ENCODE assay signal across 13 cellular contexts in genomic region chr13:104779311-104779710, GRCh38.
DNase-seq lines count a peak whose midpoint lies in the region; ATAC-seq, FAIRE-seq and TF ChIP-seq lines count a peak whose summit lies in the region.
"Had no signal": no experiment of that assay in that cellular context is flagged by ENCODE, and none has a peak within 500 bp of the region (broad histone marks: within the 10 kb centered on the region; RNA-seq: fewer than 3 reads in every experiment).

No MANE protein-coding gene starts in this region.

- H3K4me3 ChIP-seq in astrocyte of the spinal cord (ENCODE audit: low read depth, low read length) = no peak overlapping the region
- peak overlapping the region; percentile 9 for H3K4me3 ChIP-seq in iPS-18a (ENCODE audit: low read length)
- H3K4me3 ChIP-seq in CD8-positive, alpha-beta memory T cell (ENCODE audit: low read length) = no peak overlapping the region
- H3K4me3 ChIP-seq: BLaER1, stomach had no signal

- peaks cover 16% of the 10 kb centered on the region for H3K4me1 ChIP-seq in iPS-18a (ENCODE audit: control insufficient read depth, low read depth, low read length)
- no peaks in the 10 kb centered on the region for H3K4me1 ChIP-seq in CD8-positive, alpha-beta memory T cell (ENCODE audit: insufficient read depth, low read length)
- H3K4me1 ChIP-seq: BLaER1, stomach had no signal

- no peaks in the 10 kb centered on the region for H3K27me3 ChIP-seq in iPS-18a (ENCODE audit: control insufficient read depth, insufficient read depth, low read length)
- H3K27me3 ChIP-seq in CD8-positive, alpha-beta memory T cell (ENCODE audit: insufficient read depth, low read length, poor library complexity, severe bottlenecking) = no peaks in the 10 kb centered on the region
- H3K27me3 ChIP-seq: BLaER1, stomach had no signal

- no peaks in the 10 kb centered on the region for H3K4me1 Mint-ChIP-seq in CD8-positive, alpha-beta memory T cell
- H3K4me1 Mint-ChIP-seq: activated naive CD8-positive, alpha-beta T cell treated with anti-CD3 and anti-CD28 coated beads, Interleukin-2, amount 10 ng/mL, durations not matched to agents 7 days and 5 days had no signal

- H3K9me3 Mint-ChIP-seq in CD8-positive, alpha-beta memory T cell = peaks cover 0 to 5% (median 2%) of the 10 kb centered on the region in 5 donors
- H3K9me3 Mint-ChIP-seq: activated naive CD8-positive, alpha-beta T cell treated with anti-CD3 and anti-CD28 coated beads, Interleukin-2, amount 10 ng/mL, durations not matched to agents 7 days and 5 days had no signal

- DNase-seq in AG08396 (ENCODE audit: low spot score) (peak; percentile 2), M059J (ENCODE audit: low read depth) (peak; percentile 28), astrocyte of the spinal cord (ENCODE audit: low read depth, low spot score) (peak; percentile 73), GM12891 (ENCODE audit: insufficient read length, low spot score) (no peak)
- no peak for DNase-seq in activated naive CD4-positive, alpha-beta T cell treated with anti-CD3 and anti-CD28 coated beads, Interleukin-2, amount 50 U/mL, for 16 hours
- DNase-seq in CD8-positive, alpha-beta memory T cell = no peak
- DNase-seq: activated naive CD8-positive, alpha-beta T cell treated with anti-CD3 and anti-CD28 coated beads, Interleukin-2, amount 10 ng/mL, durations not matched to agents 7 days and 5 days; KBM-7; NCI-H2107; stomach had no signal

- H3K4me3 Mint-ChIP-seq in CD8-positive, alpha-beta memory T cell = no peak overlapping the region
- H3K4me3 Mint-ChIP-seq: activated naive CD8-positive, alpha-beta T cell treated with anti-CD3 and anti-CD28 coated beads, Interleukin-2, amount 10 ng/mL, durations not matched to agents 7 days and 5 days had no signal

- no peak for TF ChIP-seq POLR2A in GM12891 (IDR thresholded peaks at IDR 0.05; ENCODE audit: low read depth, low read length)

- in situ Hi-C loops in astrocyte of the spinal cord (cut with HindIII; ENCODE audit: low sequenced_read_pairs) = no loop called here

- H3K36me3 ChIP-seq in iPS-18a (ENCODE audit: control insufficient read depth, low read depth, low read length) = no peaks in the 10 kb centered on the region
- no peaks in the 10 kb centered on the region for H3K36me3 ChIP-seq in CD8-positive, alpha-beta memory T cell (ENCODE audit: insufficient read depth, low read length)
- H3K36me3 ChIP-seq: BLaER1, stomach had no signal

- no peak overlapping the region for H3K27ac Mint-ChIP-seq in CD8-positive, alpha-beta memory T cell
- H3K27ac Mint-ChIP-seq: activated naive CD8-positive, alpha-beta T cell treated with anti-CD3 and anti-CD28 coated beads, Interleukin-2, amount 10 ng/mL, durations not matched to agents 7 days and 5 days had no signal

- ATAC-seq in GM21526 (IDR thresholded peaks at IDR 0.05; ENCODE audit: low FRiP score, unreplicated experiment) = no peak

- no peaks in the 10 kb centered on the region for H3K9me3 ChIP-seq in iPS-18a (ENCODE audit: control insufficient read depth, low read depth, low read length)
- no peaks in the 10 kb centered on the region for H3K9me3 ChIP-seq in CD8-positive, alpha-beta memory T cell (ENCODE audit: low read length)
- H3K9me3 ChIP-seq: stomach had no signal

- CTCF ChIA-PET in CD8-positive, alpha-beta memory T cell (lab: Charles Lee) = interaction anchor here (0.9 kb wide), 1 partner anchor 9 kb away, joined by 3 read pairs; no protein-coding TSS in a partner anchor

- POLR2A ChIA-PET in CD8-positive, alpha-beta memory T cell (lab: Charles Lee) = no interaction called here

- no peak overlapping the region for H3K27ac ChIP-seq in iPS-18a (ENCODE audit: low read length)
- no peak overlapping the region for H3K27ac ChIP-seq in CD8-positive, alpha-beta memory T cell (ENCODE audit: low read depth, low read length)
- H3K27ac ChIP-seq: BLaER1, stomach had no signal

- no peaks in the 10 kb centered on the region for H3K27me3 Mint-ChIP-seq in CD8-positive, alpha-beta memory T cell
- H3K27me3 Mint-ChIP-seq: activated naive CD8-positive, alpha-beta T cell treated with anti-CD3 and anti-CD28 coated beads, Interleukin-2, amount 10 ng/mL, durations not matched to agents 7 days and 5 days had no signal

- TF ChIP-seq CTCF in astrocyte of the spinal cord (IDR thresholded peaks at IDR 0.05; ENCODE audit: low read depth, low read length) = no peak

- no peak overlapping the region for H3K9ac ChIP-seq in iPS-18a (ENCODE audit: low read length)
- H3K9ac ChIP-seq: BLaER1 had no signal

- FAIRE-seq in GM12891 (lab: Jason Lieb, UNC) = no peak

- H3K36me3 Mint-ChIP-seq in CD8-positive, alpha-beta memory T cell = peaks cover 0 to 2% (median 0%) of the 10 kb centered on the region in 3 donors
- H3K36me3 Mint-ChIP-seq: activated naive CD8-positive, alpha-beta T cell treated with anti-CD3 and anti-CD28 coated beads, Interleukin-2, amount 10 ng/mL, durations not matched to agents 7 days and 5 days had no signal

TF ChIP-seq in GM12891, 5 proteins besides CTCF, POLR2A, EP300 and RAD21:
- no peak for TF ChIP-seq POU2F2 (IDR thresholded peaks at IDR 0.05; ENCODE audit: low read depth, low read length)
- TF ChIP-seq POLR2AphosphoS5 (IDR thresholded peaks at IDR 0.05; ENCODE audit: low read depth, low read length) = no peak
- TF ChIP-seq TAF1 (IDR thresholded peaks at IDR 0.05; ENCODE audit: low read depth, low read length) = no peak
- TF ChIP-seq SPI1 (IDR thresholded peaks at IDR 0.05; ENCODE audit: low read depth, low read length) = no peak
- TF ChIP-seq PAX5 (IDR thresholded peaks at IDR 0.05; ENCODE audit: insufficient read depth, low read length, severe bottlenecking) = no peak

Comparison
In these comparisons a context has a peak if more than half of its experiments do, and no peak if none do; other contexts are left out.
1. DNase-seq: peak in AG08396 (single experiment), M059J (single experiment) and astrocyte of the spinal cord (single experiment); none in activated naive CD4-positive, alpha-beta T cell treated with anti-CD3 and anti-CD28 coated beads, Interleukin-2, amount 50 U/mL, for 16 hours (single experiment), GM12891 (single experiment) and CD8-positive, alpha-beta memory T cell (0 of 5).